In genomic region chr10:6322805-6323204, GRCh38 we compare ENCODE assay signal across 1 cellular context.
TF ChIP-seq lines count a peak whose summit lies in the region.

No MANE protein-coding gene starts in this region.

TF ChIP-seq in IMR-90, 13 proteins besides CTCF, POLR2A, EP300 and RAD21 (continued from another document):
- TF ChIP-seq BHLHE40 (IDR thresholded peaks at IDR 0.05; ENCODE audit: low read depth, low read length), result no peak
TF ChIP-seq in IMR-90: peak in this region for 0.
